Comparison of ENCODE assay signal across 8 cellular contexts in the genomic region with DNA sequence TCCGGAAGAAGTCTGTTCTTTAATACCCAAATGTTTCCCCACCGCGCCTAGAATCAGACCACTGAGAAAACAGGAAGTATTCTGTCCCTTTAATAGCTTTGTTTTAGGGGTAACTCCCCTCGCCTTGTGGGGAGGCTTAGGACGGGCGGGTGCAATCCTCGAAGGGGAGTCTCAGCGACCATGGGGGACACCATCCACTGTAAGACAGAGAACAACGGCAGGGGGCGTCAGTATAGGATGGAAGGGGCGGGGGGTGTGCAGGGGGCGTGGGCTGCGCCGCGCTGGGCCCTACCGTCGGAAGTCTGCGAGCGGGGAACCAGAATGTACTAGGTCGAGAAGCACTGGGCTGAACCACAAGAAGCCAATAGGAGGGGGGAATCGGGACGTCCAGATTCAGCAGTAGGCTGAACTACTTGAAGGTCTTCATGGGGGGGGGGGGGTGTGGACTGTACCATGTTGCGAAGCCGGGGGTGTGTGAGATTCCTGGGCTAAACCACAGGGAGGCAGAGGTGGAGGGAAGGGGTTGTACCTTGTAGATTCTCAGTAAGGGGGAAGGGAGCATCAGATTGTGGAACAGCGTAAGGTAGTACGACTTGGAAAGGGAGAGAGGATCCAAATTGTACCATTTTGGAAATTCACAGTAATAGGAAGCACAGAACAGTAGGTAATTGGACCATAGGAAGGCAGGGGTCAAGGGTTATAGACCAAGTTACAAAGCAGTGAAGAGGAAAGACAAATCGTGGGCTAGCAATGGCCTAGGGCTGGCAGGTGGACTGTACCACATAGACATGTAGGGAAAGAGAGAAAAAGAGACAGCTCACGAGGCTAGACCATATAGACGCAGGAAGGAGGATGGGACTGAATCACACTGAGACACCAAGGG. TPM values are rescaled to one million over a fixed set of nuclear protein-coding genes. Genes with fewer than 3 reads are reported as not detected.
DNase-seq lines count a peak whose midpoint lies in the region; ATAC-seq and TF ChIP-seq lines count a peak whose summit lies in the region.

No MANE protein-coding gene starts in this region.

- H3K27ac ChIP-seq in CD4-positive, alpha-beta T cell (ENCODE audit: low read depth, low read length): peak overlapping the region; percentile 94

- intact Hi-C loops in CD4-positive, alpha-beta T cell (cut with DNase I, micrococcal nuclease): loop anchor here (1.0 to 10.0 kb wide), 7 partner anchors 8 to 1237 kb away; partner anchors contain the start of genes RPL18 (in 2 of the 2), SPHK2 (in 2 of the 2), AKT1S1 (in 1 of the 2) and C19orf73 (in 1 of the 2)

- TF ChIP-seq CTCF in CD4-positive, alpha-beta T cell (IDR thresholded peaks at IDR 0.05): peak; percentile 19

- H3K9me3 ChIP-seq in CD4-positive, alpha-beta T cell (ENCODE audit: control insufficient read depth, low read length): no peaks in the 10 kb centered on the region
- H3K9me3 ChIP-seq in NT2/D1 (ENCODE audit: insufficient read depth, low read length): no peaks in the 10 kb centered on the region
- no peaks in the 10 kb centered on the region for H3K9me3 ChIP-seq in mononuclear cell (ENCODE audit: low read depth, low read length)

- no peaks in the 10 kb centered on the region for H3K27me3 ChIP-seq in CD4-positive, alpha-beta T cell (ENCODE audit: control insufficient read depth, insufficient read depth, low read length)
- H3K27me3 ChIP-seq in NT2/D1 (ENCODE audit: insufficient read depth, insufficient read length) (peaks cover 26% of the 10 kb centered on the region), mononuclear cell (ENCODE audit: insufficient read depth, low read length) (no peaks in the 10 kb centered on the region)

- peaks cover 25% of the 10 kb centered on the region for H3K36me3 Mint-ChIP-seq in CD4-positive, alpha-beta T cell (ENCODE audit: low read depth)

- H3K9me3 Mint-ChIP-seq in CD4-positive, alpha-beta T cell: no peaks in the 10 kb centered on the region

- CTCF ChIA-PET in CD4-positive, alpha-beta T cell (lab: Charles Lee): interaction anchor here (1.3 to 1.7 kb wide), 2 partner anchors 8 to 19 kb away, joined by 4 to 8 read pairs; partner anchors contain the start of genes CA11, RPL18 and SPHK2

- peak; percentile 41 for ATAC-seq in CD4-positive, alpha-beta T cell (ENCODE audit: poor library complexity)
- peak; percentile 6 for ATAC-seq in GM19452 (IDR thresholded peaks at IDR 0.05; ENCODE audit: unreplicated experiment)

- H3K9ac ChIP-seq in NT2/D1 (ENCODE audit: insufficient read length, low read depth): peak overlapping the region; percentile 61

- H3K4me3 Mint-ChIP-seq in CD4-positive, alpha-beta T cell: peak overlapping the region; percentile 94

- peaks cover 49% of the 10 kb centered on the region for H3K4me1 Mint-ChIP-seq in CD4-positive, alpha-beta T cell (ENCODE audit: low read depth)

- peak; percentile 72 to 92 (median 78) for DNase-seq in CD4-positive, alpha-beta T cell
- DNase-seq in HUDEP-2 (lab: John Stamatoyannopoulos, UW; ENCODE audit: unreplicated experiment in 76 of 76) (peak in 73 of 76 experiments; percentile 78 to 96 (median 89)), NT2/D1 (ENCODE audit: low read depth, low spot score) (peak; percentile 64), activated T-cell treated with anti-CD3 and anti-CD28 coated beads for 1 hour (ENCODE audit: low read depth) (peak; percentile 71), epidermal melanocyte (ENCODE audit: insufficient read length, low spot score) (peak; percentile 93)
- DNase-seq in stimulated activated CD8-positive, alpha-beta memory T cell treated with anti-CD3 and anti-CD28 coated beads, Interleukin-7, amount 100 ng/mL, for 4 hours (ENCODE audit: low read depth in 2 of 2): peak; percentile 74 to 77

- POLR2A ChIA-PET in CD4-positive, alpha-beta T cell (lab: Charles Lee): interaction anchor here (0.6 to 3.6 kb wide), 21 partner anchors 8 to 355 kb away, joined by 3 to 39 read pairs (median 5); partner anchors contain the start of genes CA11, GYS1, RPL18 and RUVBL2

- H3K4me3 ChIP-seq in NT2/D1 (ENCODE audit: insufficient read length, low read depth) (peak overlapping the region; percentile 30), mononuclear cell (ENCODE audit: low read length) (peak overlapping the region; percentile 78)

- H3K4me1 ChIP-seq in NT2/D1 (ENCODE audit: insufficient read depth, insufficient read length): peaks cover 4% of the 10 kb centered on the region
- H3K4me1 ChIP-seq in mononuclear cell (ENCODE audit: insufficient read depth, low read length): peaks cover 42% of the 10 kb centered on the region

- no peaks in the 10 kb centered on the region for H3K36me3 ChIP-seq in NT2/D1 (ENCODE audit: insufficient read depth, insufficient read length, low read length)

- H3K27ac Mint-ChIP-seq in CD4-positive, alpha-beta T cell: peak overlapping the region; percentile 97

- H3K27me3 Mint-ChIP-seq in CD4-positive, alpha-beta T cell: no peaks in the 10 kb centered on the region

RNA-seq across cellular contexts. Expression of gene DBP, which starts 1.0 kb away (rescaled TPM):
- 10 to 100 TPM; 48.3 to 55.6 TPM for total RNA-seq in CD4-positive, alpha-beta T cell
- total RNA-seq in mononuclear cell: 28.2 TPM

RNA-seq across cellular contexts. Expression of gene CA11, which starts 7.8 kb away (rescaled TPM):
- total RNA-seq in CD4-positive, alpha-beta T cell: 10 to 100 TPM; 11.0 to 12.4 TPM
- total RNA-seq in mononuclear cell: 2.4 TPM

RNA-seq across cellular contexts. Expression of gene SPHK2, which starts 18.9 kb away (rescaled TPM):
- total RNA-seq in CD4-positive, alpha-beta T cell: 10 to 100 TPM; 14.1 to 15.3 TPM
- 4.5 TPM for total RNA-seq in mononuclear cell

RNA-seq across cellular contexts. Expression of gene RPL18, which starts 19.2 kb away (rescaled TPM):
- total RNA-seq in CD4-positive, alpha-beta T cell: 1,000 to 10,000 TPM; 2,820 to 2,913 TPM
- total RNA-seq in mononuclear cell: 2,431 TPM

RNA-seq across cellular contexts. Expression of gene FAM83E, which starts 23.3 kb away (rescaled TPM):
- total RNA-seq in CD4-positive, alpha-beta T cell: 1 to 10 TPM; 1.6 to 2.6 TPM
- 0.73 TPM for total RNA-seq in mononuclear cell

Comparison
In these comparisons a context has a peak if more than half of its experiments do, and no peak if none do; other contexts are left out.
1. Peak in every context shown above with its lines: DNase-seq, ATAC-seq, H3K4me3 ChIP-seq and H3K27ac ChIP-seq.